ENCODE assay signal across 8 cellular contexts in the genomic region with DNA sequence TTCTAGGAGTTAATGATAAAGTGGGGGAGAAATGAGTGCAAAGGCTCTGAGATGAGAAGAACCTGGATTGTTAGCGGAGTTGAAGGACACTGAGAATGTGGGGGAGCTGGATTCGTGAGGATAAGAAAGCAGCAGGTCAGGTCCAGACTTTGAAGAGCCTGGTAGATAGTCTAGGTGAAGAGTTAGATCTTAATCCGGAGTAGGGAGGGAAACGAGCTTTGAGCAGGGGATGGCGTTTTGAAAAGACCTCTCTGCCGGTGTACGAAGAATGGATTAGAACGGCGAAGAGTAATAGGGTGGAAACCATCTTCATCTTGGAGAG. TPM values are rescaled to one million over a fixed set of nuclear protein-coding genes. Genes with fewer than 3 reads are reported as not detected.
DNase-seq lines count a peak whose midpoint lies in the region; ATAC-seq and TF ChIP-seq lines count a peak whose summit lies in the region.

No MANE protein-coding gene starts in this region.

- H3K27ac ChIP-seq in Karpas-422 (ENCODE audit: low read length) (no peak overlapping the region), colonic mucosa (peak overlapping the region; percentile 57), neural cell (ENCODE audit: low read length) (peak overlapping the region; percentile 74)

- H3F3A ChIP-seq in neural cell (ENCODE audit: insufficient read depth, low read length, poor library complexity, severe bottlenecking): no peaks in the 10 kb centered on the region

- H4K20me1 ChIP-seq in Karpas-422 (ENCODE audit: insufficient read depth, low read depth, low read length) (no peaks in the 10 kb centered on the region), neural cell (ENCODE audit: insufficient read depth) (no peaks in the 10 kb centered on the region)

- H3K9ac ChIP-seq in Karpas-422 (ENCODE audit: low read length): no peak overlapping the region
- peak overlapping the region in 1 of 2 donors; percentile 28 for H3K9ac ChIP-seq in colonic mucosa (ENCODE audit: low read depth in 2 of 2, low read length in 2 of 2)
- H3K9ac ChIP-seq in neural cell (ENCODE audit: low read length): peak overlapping the region; percentile 72

- H3K4me1 ChIP-seq in Karpas-422 (ENCODE audit: low read length): peaks cover 32% of the 10 kb centered on the region
- H3K4me1 ChIP-seq in colonic mucosa: peaks cover 6% of the 10 kb centered on the region

- no peak overlapping the region for H3K4me2 ChIP-seq in Karpas-422 (ENCODE audit: low read depth, low read length, poor library complexity, severe bottlenecking)
- no peak overlapping the region for H3K4me2 ChIP-seq in neural cell (ENCODE audit: low read length)

- no peak for TF ChIP-seq CTCF in AG10803 (conservative IDR thresholded peaks at IDR 0.05; ENCODE audit: low read length)
- TF ChIP-seq CTCF in colonic mucosa (IDR thresholded peaks at IDR 0.05): no peak
- no peak for TF ChIP-seq CTCF in neural cell (IDR thresholded peaks at IDR 0.05; ENCODE audit: poor library complexity, severe bottlenecking)

- H3K27me3 ChIP-seq in Karpas-422 (ENCODE audit: low read length) (no peaks in the 10 kb centered on the region), colonic mucosa (no peaks in the 10 kb centered on the region), neural cell (ENCODE audit: insufficient read depth, low read depth, low read length) (no peaks in the 10 kb centered on the region)

- H3K9me2 ChIP-seq in Karpas-422 (replicated peaks; ENCODE audit: insufficient read depth, low read length) (no peaks in the 10 kb centered on the region), neural cell (ENCODE audit: insufficient read depth, low read length) (no peaks in the 10 kb centered on the region)

- TF ChIP-seq RAD21 in neural cell (conservative IDR thresholded peaks at IDR 0.05): no peak

- peaks cover 40% of the 10 kb centered on the region for H3K79me2 ChIP-seq in Karpas-422 (ENCODE audit: low read length)
- H3K79me2 ChIP-seq in neural cell (replicated peaks; ENCODE audit: insufficient read depth, low read length): peaks cover 35% of the 10 kb centered on the region

- ATAC-seq in GM19351 (IDR thresholded peaks at IDR 0.05; ENCODE audit: unreplicated experiment): no peak
- ATAC-seq in GM21619 (IDR thresholded peaks at IDR 0.05; ENCODE audit: unreplicated experiment): no peak

- H3K9me3 ChIP-seq in Karpas-422 (ENCODE audit: low read length) (no peaks in the 10 kb centered on the region), colonic mucosa (no peaks in the 10 kb centered on the region), neural cell (ENCODE audit: low read length) (no peaks in the 10 kb centered on the region)

- H3K4me3 ChIP-seq in AG10803 (ENCODE audit: low read length) (peak overlapping the region; percentile 53), Karpas-422 (ENCODE audit: low read length) (no peak overlapping the region), colonic mucosa (no peak overlapping the region), neural cell (ENCODE audit: low read length) (peak overlapping the region; percentile 70)

- no peak for TF ChIP-seq EP300 in neural cell (conservative IDR thresholded peaks at IDR 0.05; ENCODE audit: poor library complexity, severe bottlenecking)

- no peak for DNase-seq in AG10803 (ENCODE audit: low read depth)
- no peak for DNase-seq in Karpas-422
- no peak for DNase-seq in colonic mucosa
- DNase-seq in NCI-H2171 (lab: John Stamatoyannopoulos, UW): no peak
- DNase-seq in NCI-H748 (lab: John Stamatoyannopoulos, UW; ENCODE audit: unreplicated experiment): no peak

- H3K36me3 ChIP-seq in Karpas-422 (ENCODE audit: insufficient read depth, low read length) (peaks cover 5% of the 10 kb centered on the region; the same call in 1 of the 2 replicates), colonic mucosa (no peaks in the 10 kb centered on the region), neural cell (ENCODE audit: insufficient read depth, low read length) (no peaks in the 10 kb centered on the region)

- H2AFZ ChIP-seq in Karpas-422 (ENCODE audit: low read length) (peak overlapping the region; percentile 22; the same call in 1 of the 2 replicates), neural cell (ENCODE audit: low read depth, low read length) (peak overlapping the region; percentile 43)

- intact Hi-C loops in colonic mucosa (cut with DNase I): no loop called here

TF ChIP-seq in neural cell, 6 proteins besides CTCF, POLR2A, EP300 and RAD21:
- no peak for TF ChIP-seq TAF1 (IDR thresholded peaks at IDR 0.05; ENCODE audit: low read depth)
- TF ChIP-seq SMC3 (conservative IDR thresholded peaks at IDR 0.05; ENCODE audit: poor library complexity): no peak
- no peak for TF ChIP-seq POLR2AphosphoS5 (IDR thresholded peaks at IDR 0.05)
- no peak for TF ChIP-seq EZH2 (IDR thresholded peaks at IDR 0.05; ENCODE audit: borderline replicate concordance, insufficient read depth, low read length, poor library complexity, severe bottlenecking)

RNA-seq across cellular contexts. Expression of a gene that starts 0.5 kb away (rescaled TPM):
- total RNA-seq in Karpas-422 (2014; rRNA removed; shearing (Covaris generic); ENCODE audit: low replicate concordance): 27.8 and 41.7 TPM in 2 replicates
- 10 to 100 TPM; 25.5 to 27.0 TPM for total RNA-seq in colonic mucosa
- polyA plus RNA-seq in neural cell: 49.2 and 54.8 TPM in 2 replicates
- 44.1 and 54.4 TPM in 2 replicates for polyA minus RNA-seq in neural cell

RNA-seq across cellular contexts. Expression of a gene that starts 29.3 kb away (rescaled TPM):
- total RNA-seq in Karpas-422 (2014; rRNA removed; shearing (Covaris generic); ENCODE audit: low replicate concordance): 315 and 375 TPM in 2 replicates
- total RNA-seq in colonic mucosa: 100 to 1,000 TPM; 228 to 248 TPM
- polyA plus RNA-seq in neural cell: 750 and 839 TPM in 2 replicates
- polyA minus RNA-seq in neural cell: 567 and 581 TPM in 2 replicates

Comparison
In these comparisons a context has a peak if more than half of its experiments do, and no peak if none do; other contexts are left out.
1. H3K4me3 ChIP-seq: peak in AG10803 (single experiment) and neural cell (single experiment); none in Karpas-422 (single experiment) and colonic mucosa (single experiment).